In the genomic region with DNA sequence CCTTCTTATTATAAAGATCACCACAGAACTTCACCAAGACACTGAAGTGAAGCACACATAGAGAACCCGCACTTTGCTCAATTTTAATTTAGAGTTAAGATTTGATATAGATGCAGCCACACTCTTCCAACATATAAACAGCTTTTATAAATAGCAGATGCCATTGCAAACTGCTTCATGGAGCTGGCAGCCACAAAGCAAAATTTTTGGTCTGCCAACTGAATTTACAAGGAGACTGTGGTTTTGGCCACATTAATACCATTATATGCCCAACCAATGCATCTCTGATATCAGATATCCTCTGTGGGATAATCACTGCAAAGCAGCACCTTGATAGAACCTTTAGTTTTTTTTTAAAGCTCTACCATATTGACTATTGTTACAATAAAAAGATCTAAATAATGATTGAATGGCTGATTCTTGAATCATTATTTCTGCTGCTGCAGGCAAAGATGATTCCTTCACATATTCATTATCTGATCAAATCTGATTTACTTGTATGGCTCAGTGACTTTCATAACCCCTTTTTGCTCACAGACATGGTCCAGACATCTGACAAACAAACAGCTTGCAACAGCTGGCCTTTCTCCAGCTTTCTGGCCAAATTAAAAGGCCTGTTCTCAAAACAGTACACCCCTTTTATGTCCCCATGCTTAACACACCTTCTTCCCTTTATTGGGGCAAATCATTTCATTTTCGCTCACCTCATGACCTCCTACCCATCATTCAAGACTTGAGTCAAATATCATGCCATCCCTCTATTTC, we compare ENCODE assay signal across 27 cellular contexts.
"Had no signal": no experiment of that assay in that cellular context is flagged by ENCODE, and none has a peak within 500 bp of the region (broad histone marks: within the 10 kb centered on the region; RNA-seq: fewer than 3 reads in every experiment).

No MANE protein-coding gene starts in this region.

- H3K4me1 ChIP-seq: breast epithelium, colonic mucosa, heart left ventricle, parathyroid adenoma, thyroid gland, upper lobe of right lung had no signal

- H3K27ac ChIP-seq: breast epithelium, colonic mucosa, dorsolateral prefrontal cortex, heart left ventricle, parathyroid adenoma, thyroid gland, upper lobe of right lung had no signal

- H3K27ac Mint-ChIP-seq: activated CD4-positive, alpha-beta T cell treated with anti-CD3 and anti-CD28 coated beads for 36 hours; activated naive CD8-positive, alpha-beta T cell; activated T-helper 2 cell treated with anti-CD3 and anti-CD28 coated beads, Interferon-gamma antibody, Interleukin-2, Interleukin-4, amounts not matched to agents 10 μg/mL and 5 μg/mL and 100 μg/mL, durations not matched to agents 14 hours and 24 hours and 36 hours; effector memory CD8-positive, alpha-beta T cell; memory B cell; nephron progenitor cell; WTC11 had no signal

- H2AFZ ChIP-seq: parathyroid adenoma had no signal

- ATAC-seq: activated CD4-positive, alpha-beta T cell treated with anti-CD3 and anti-CD28 coated beads for 36 hours; activated T-cell treated with anti-CD3 and anti-CD28 coated beads, Interleukin-2, amount 50 U/mL, for 4 hours; effector memory CD8-positive, alpha-beta T cell; esophagus mucosa; heart left ventricle; left cardiac atrium; right cardiac atrium; stimulated activated naive CD8-positive, alpha-beta T cell treated with anti-CD3 and anti-CD28 coated beads, Interleukin-15, Interleukin-2, amounts not matched to agents 100 U/mL and 50 U/mL, for 24 hours; upper lobe of right lung; WTC11 had no signal

- H3K4me3 Mint-ChIP-seq: activated CD4-positive, alpha-beta T cell treated with anti-CD3 and anti-CD28 coated beads for 36 hours; activated naive CD8-positive, alpha-beta T cell; activated T-cell treated with anti-CD3 and anti-CD28 coated beads, Interleukin-2, amount 50 U/mL, for 4 hours; effector memory CD8-positive, alpha-beta T cell; memory B cell; nephron progenitor cell; WTC11 had no signal

- H3K9me3 Mint-ChIP-seq: activated T-cell treated with anti-CD3 and anti-CD28 coated beads, Interleukin-2, amount 50 U/mL, for 4 hours; activated T-helper 2 cell treated with anti-CD3 and anti-CD28 coated beads, Interferon-gamma antibody, Interleukin-2, Interleukin-4, amounts not matched to agents 10 μg/mL and 5 μg/mL and 100 μg/mL, durations not matched to agents 14 hours and 24 hours and 36 hours; effector memory CD8-positive, alpha-beta T cell; memory B cell; WTC11 had no signal

- H3K9me3 ChIP-seq: breast epithelium, colonic mucosa, heart left ventricle, thyroid gland, upper lobe of right lung had no signal

- H3K36me3 ChIP-seq: breast epithelium, colonic mucosa, heart left ventricle, thyroid gland, upper lobe of right lung had no signal

- DNase-seq: activated CD4-positive, alpha-beta T cell treated with anti-CD3 and anti-CD28 coated beads for 36 hours; activated CD4-positive, alpha-beta T cell treated with anti-CD3 and anti-CD28 coated beads, Interleukin-2, amount 50 U/mL, for 48 hours; activated CD8-positive, alpha-beta memory T cell treated with anti-CD3 and anti-CD28 coated beads, Interleukin-2, amount 50 U/mL, for 48 hours; activated naive CD4-positive, alpha-beta T cell; activated T-cell treated with anti-CD3 and anti-CD28 coated beads, Interleukin-2, amount 50 U/mL, for 4 hours; colonic mucosa; dorsolateral prefrontal cortex; effector memory CD8-positive, alpha-beta T cell; heart left ventricle; islet precursor cell; left cardiac atrium; nephron progenitor cell; right cardiac atrium; stimulated activated CD4-positive, alpha-beta T cell treated with anti-CD3 and anti-CD28 coated beads, Interleukin-12 subunit alpha, Interleukin-12 subunit beta, amount 100 ng/mL, for 4 hours; stimulated activated CD4-positive, alpha-beta T cell treated with anti-CD3 and anti-CD28 coated beads, Interleukin-4, amount 100 ng/mL, for 4 hours; stimulated activated naive CD8-positive, alpha-beta T cell treated with anti-CD3 and anti-CD28 coated beads, Interleukin-15, Interleukin-2, amounts not matched to agents 100 U/mL and 50 U/mL, for 24 hours; substantia nigra; T-helper 9 cell; thyroid gland; upper lobe of right lung had no signal

- H3K4me3 ChIP-seq: breast epithelium, colonic mucosa, dorsolateral prefrontal cortex, heart left ventricle, thyroid gland, upper lobe of right lung had no signal

- H3K79me2 ChIP-seq: parathyroid adenoma had no signal

- H3K4me1 Mint-ChIP-seq: activated CD4-positive, alpha-beta T cell treated with anti-CD3 and anti-CD28 coated beads for 36 hours; memory B cell; WTC11 had no signal
